9 cellular contexts compared by ENCODE assay signal in the genomic region with DNA sequence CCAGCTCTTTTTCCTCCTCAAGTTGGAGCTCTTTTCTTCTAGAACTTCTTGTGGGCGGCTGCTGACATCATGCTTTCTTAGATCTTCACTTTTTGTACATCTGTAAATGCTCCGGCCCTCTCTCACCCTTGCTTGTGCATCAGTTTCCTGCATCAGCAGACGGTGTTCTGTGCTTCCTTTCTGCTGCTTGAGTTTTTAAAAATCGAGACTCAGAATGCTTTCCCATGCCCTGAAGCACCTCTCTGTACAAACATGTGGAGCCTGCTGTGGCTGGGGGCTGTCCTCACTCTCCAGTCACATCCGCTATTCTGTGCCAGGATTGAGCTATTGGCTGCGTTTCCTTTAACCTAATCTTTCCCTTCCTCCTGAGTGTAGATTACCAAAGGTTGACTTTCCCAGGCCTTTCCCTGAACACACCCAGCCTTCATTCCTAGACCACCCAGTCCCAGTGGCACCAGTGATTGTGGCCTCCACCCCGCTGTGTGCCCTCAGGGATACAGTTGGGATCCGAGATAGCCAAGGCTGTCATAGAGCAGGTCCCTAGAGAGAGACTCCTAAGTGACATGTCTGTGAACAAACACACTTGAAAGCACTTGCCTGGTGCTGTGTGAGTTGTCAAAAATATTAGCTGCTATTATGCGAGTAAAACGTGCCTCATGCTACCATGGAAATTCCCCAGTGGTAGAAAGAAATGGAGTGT. TPM values are rescaled to one million over a fixed set of nuclear protein-coding genes. Genes with fewer than 3 reads are reported as not detected.
DNase-seq lines count a peak whose midpoint lies in the region; ATAC-seq and TF ChIP-seq lines count a peak whose summit lies in the region.
"Had no signal": no experiment of that assay in that cellular context is flagged by ENCODE, and none has a peak within 500 bp of the region (broad histone marks: within the 10 kb centered on the region; RNA-seq: fewer than 3 reads in every experiment).

No MANE protein-coding gene starts in this region.

- no peaks in the 10 kb centered on the region for H3K9me3 Mint-ChIP-seq in activated CD4-positive, alpha-beta memory T cell treated with anti-CD3 and anti-CD28 coated beads, Interleukin-2, amount 10 ng/mL, durations not matched to agents 7 days and 5 days

- 44% methylated on average over 10 of the region's 10 CpGs for WGBS in esophagus muscularis mucosa

- H3K4me1 Mint-ChIP-seq in activated CD4-positive, alpha-beta memory T cell treated with anti-CD3 and anti-CD28 coated beads, Interleukin-2, amount 10 ng/mL, durations not matched to agents 7 days and 5 days = peaks cover 21% of the 10 kb centered on the region

- POLR2A ChIA-PET in activated CD4-positive, alpha-beta memory T cell treated with anti-CD3 and anti-CD28 coated beads, Interleukin-2, amount 10 ng/mL, durations not matched to agents 7 days and 5 days (lab: Charles Lee) = interaction anchor here (0.8 to 1.3 kb wide), 2 partner anchors 10 to 31 kb away, joined by 3 read pairs; no protein-coding TSS in a partner anchor

- H3K4me3 ChIP-seq in esophagus muscularis mucosa = no peak overlapping the region
- H3K4me3 ChIP-seq: tibial artery had no signal

- no peaks in the 10 kb centered on the region for H3K9me3 ChIP-seq in esophagus muscularis mucosa
- H3K9me3 ChIP-seq: tibial artery had no signal

- H3K27ac ChIP-seq in esophagus muscularis mucosa (replicated peaks in 1 of 4) = peak overlapping the region; percentile 12 to 50 (median 36)

- no peak for TF ChIP-seq POLR2A in esophagus muscularis mucosa (IDR thresholded peaks at IDR 0.05; ENCODE audit: low read depth)

- intact Hi-C loops in esophagus muscularis mucosa (cut with DNase I) = no loop called here

- H3K4me1 ChIP-seq in esophagus muscularis mucosa = peaks cover 20 to 29% (median 24%) of the 10 kb centered on the region in 4 donors

- H3K27me3 Mint-ChIP-seq in activated CD4-positive, alpha-beta memory T cell treated with anti-CD3 and anti-CD28 coated beads, Interleukin-2, amount 10 ng/mL, durations not matched to agents 7 days and 5 days = no peaks in the 10 kb centered on the region

- TF ChIP-seq EP300 in esophagus muscularis mucosa (IDR thresholded peaks at IDR 0.05) = no peak

- peaks cover 29% of the 10 kb centered on the region for H3K36me3 Mint-ChIP-seq in activated CD4-positive, alpha-beta memory T cell treated with anti-CD3 and anti-CD28 coated beads, Interleukin-2, amount 10 ng/mL, durations not matched to agents 7 days and 5 days (ENCODE audit: low read depth)

- DNase-seq in DMS153 (lab: John Stamatoyannopoulos, UW) = peak; percentile 9
- peak; percentile 49 for DNase-seq in activated CD4-positive, alpha-beta memory T cell treated with anti-CD3 and anti-CD28 coated beads, Interleukin-2, amount 10 ng/mL, durations not matched to agents 7 days and 5 days
- DNase-seq in esophagus muscularis mucosa (ENCODE audit: extremely low spot score) = no peak
- DNase-seq in pulmonary artery endothelial cell (ENCODE audit: low read depth, low spot score) = peak; percentile 92
- DNase-seq in occipital lobe (lab: John Stamatoyannopoulos, UW) = no peak

- CTCF ChIA-PET in activated CD4-positive, alpha-beta memory T cell treated with anti-CD3 and anti-CD28 coated beads, Interleukin-2, amount 10 ng/mL, durations not matched to agents 7 days and 5 days (lab: Charles Lee) = no interaction called here

- peak overlapping the region; percentile 69 for H3K27ac Mint-ChIP-seq in activated CD4-positive, alpha-beta memory T cell treated with anti-CD3 and anti-CD28 coated beads, Interleukin-2, amount 10 ng/mL, durations not matched to agents 7 days and 5 days

- ATAC-seq in GM21447 (IDR thresholded peaks at IDR 0.05; ENCODE audit: unreplicated experiment) (no peak), GM18873 (IDR thresholded peaks at IDR 0.05; ENCODE audit: low FRiP score, unreplicated experiment) (no peak), HG03460 (IDR thresholded peaks at IDR 0.05; ENCODE audit: unreplicated experiment) (no peak)

- no peaks in the 10 kb centered on the region for H3K27me3 ChIP-seq in esophagus muscularis mucosa
- H3K27me3 ChIP-seq: tibial artery had no signal

- TF ChIP-seq CTCF in esophagus muscularis mucosa (IDR thresholded peaks at IDR 0.05) = no peak

- peaks cover 17 to 41% (median 29%) of the 10 kb centered on the region in 4 donors for H3K36me3 ChIP-seq in esophagus muscularis mucosa

- no peak overlapping the region for H3K4me3 Mint-ChIP-seq in activated CD4-positive, alpha-beta memory T cell treated with anti-CD3 and anti-CD28 coated beads, Interleukin-2, amount 10 ng/mL, durations not matched to agents 7 days and 5 days

RNA-seq across cellular contexts. Expression of a gene that starts 41.9 kb away (rescaled TPM):
- 10 to 100 TPM; 56.1 to 58.4 TPM for total RNA-seq in activated CD4-positive, alpha-beta memory T cell treated with anti-CD3 and anti-CD28 coated beads, Interleukin-2, amount 10 ng/mL, durations not matched to agents 7 days and 5 days
- 10 to 100 TPM; 56.1 to 85.5 (median 75.4) TPM for total RNA-seq in esophagus muscularis mucosa
- 90.3 and 109 TPM in 2 replicates for total RNA-seq in pulmonary artery endothelial cell
- total RNA-seq in occipital lobe = 5.9 TPM

Comparison
In these comparisons a context has a peak if more than half of its experiments do, and no peak if none do; other contexts are left out.
1. DNase-seq: peak in DMS153 (single experiment), activated CD4-positive, alpha-beta memory T cell treated with anti-CD3 and anti-CD28 coated beads, Interleukin-2, amount 10 ng/mL, durations not matched to agents 7 days and 5 days (single experiment) and pulmonary artery endothelial cell (single experiment); none in esophagus muscularis mucosa (single experiment) and occipital lobe (single experiment).